1 cellular context compared by ENCODE assay signal in genomic region chrX:47649781-47650163, GRCh38.
TF ChIP-seq lines count a peak whose summit lies in the region.

No MANE protein-coding gene starts in this region.

TF ChIP-seq in GM23338, 12 proteins besides CTCF, POLR2A, EP300 and RAD21 (continued from another document):
- TF ChIP-seq ZNF462 (CRISPR knock-in tag; IDR thresholded peaks at IDR 0.05) (no peak), NANOG (IDR thresholded peaks at IDR 0.05; ENCODE audit: borderline replicate concordance) (no peak), POLR2AphosphoS5 (IDR thresholded peaks at IDR 0.05; ENCODE audit: low read depth) (no peak), STAT1 (IDR thresholded peaks at IDR 0.05; ENCODE audit: unreplicated experiment) (no peak), EZH2 (IDR thresholded peaks at IDR 0.05; ENCODE audit: low read depth, unreplicated experiment) (no peak)
- TF ChIP-seq, protein P1, sequence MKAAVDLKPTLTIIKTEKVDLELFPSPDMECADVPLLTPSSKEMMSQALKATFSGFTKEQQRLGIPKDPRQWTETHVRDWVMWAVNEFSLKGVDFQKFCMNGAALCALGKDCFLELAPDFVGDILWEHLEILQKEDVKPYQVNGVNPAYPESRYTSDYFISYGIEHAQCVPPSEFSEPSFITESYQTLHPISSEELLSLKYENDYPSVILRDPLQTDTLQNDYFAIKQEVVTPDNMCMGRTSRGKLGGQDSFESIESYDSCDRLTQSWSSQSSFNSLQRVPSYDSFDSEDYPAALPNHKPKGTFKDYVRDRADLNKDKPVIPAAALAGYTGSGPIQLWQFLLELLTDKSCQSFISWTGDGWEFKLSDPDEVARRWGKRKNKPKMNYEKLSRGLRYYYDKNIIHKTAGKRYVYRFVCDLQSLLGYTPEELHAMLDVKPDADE (IDR thresholded peaks at IDR 0.05), result no peak
